Comparison of ENCODE assay signal across 35 cellular contexts in the genomic region with DNA sequence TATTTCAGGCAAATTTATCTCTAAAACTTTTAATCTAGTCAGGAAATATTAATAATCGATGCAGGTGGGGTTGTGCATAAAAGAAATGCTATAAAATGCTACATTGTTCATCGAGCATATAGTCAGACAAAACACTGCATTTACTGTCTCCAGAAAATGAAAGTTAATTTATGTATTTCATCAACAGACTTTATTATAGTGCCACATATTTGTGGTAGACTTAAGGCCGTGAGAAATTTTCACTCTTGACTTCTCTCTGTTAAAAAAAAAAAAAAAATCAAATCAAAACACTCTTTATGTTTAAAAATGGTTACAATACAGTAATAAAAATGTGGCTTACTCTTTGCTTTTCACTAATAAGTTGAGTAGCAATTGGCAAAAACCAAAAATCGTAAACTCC.
"Had no signal": no experiment of that assay in that cellular context is flagged by ENCODE, and none has a peak within 500 bp of the region (broad histone marks: within the 10 kb centered on the region; RNA-seq: fewer than 3 reads in every experiment).

No MANE protein-coding gene starts in this region.

- DNase-seq: activated CD4-positive, alpha-beta T cell treated with anti-CD3 and anti-CD28 coated beads for 48 hours; activated CD4-positive, alpha-beta T cell treated with anti-CD3 and anti-CD28 coated beads, Interleukin-2, amount 50 U/mL, for 48 hours; activated CD8-positive, alpha-beta memory T cell treated with anti-CD3 and anti-CD28 coated beads for 24 hours; activated effector memory CD4-positive, alpha-beta T cell treated with anti-CD3 and anti-CD28 coated beads, Interleukin-2, amount 50 U/mL, for 16 hours; activated naive CD4-positive, alpha-beta T cell treated with anti-CD3 and anti-CD28 coated beads for 36 hours; activated naive CD8-positive, alpha-beta T cell treated with anti-CD3 and anti-CD28 coated beads for 36 hours; adrenal gland; aorta; cerebellar nuclear complex; cortex of kidney; effector memory CD8-positive, alpha-beta T cell; gastrocnemius medialis; glutamatergic neuron; immature natural killer cell; midbrain; naive thymus-derived CD8-positive, alpha-beta T cell; nucleus accumbens; stimulated activated CD4-positive, alpha-beta T cell treated with anti-CD3 and anti-CD28 coated beads, Interleukin-15, amount 100 ng/mL, for 24 hours; stimulated activated CD4-positive, alpha-beta T cell treated with anti-CD3 and anti-CD28 coated beads, Interleukin-2, amount 100 ng/mL, for 24 hours; stimulated activated naive B cell treated with anti-CD40 and anti-IgM and Interleukin-4, amounts not matched to agents 10 μg/mL and 1 μg/mL and 100 μg/mL, for 72 hours; stomach; T-helper 17 cell; T1000; thyroid gland; upper lobe of left lung; WERI-Rb-1 had no signal

- H3K27ac ChIP-seq: adrenal gland, cardiac muscle cell, gastrocnemius medialis, hepatocyte, right atrium auricular region, stomach, thyroid gland, upper lobe of left lung, WERI-Rb-1 had no signal

- H2AFZ ChIP-seq: hepatocyte had no signal

- H3K36me3 Mint-ChIP-seq: activated naive CD8-positive, alpha-beta T cell treated with anti-CD3 and anti-CD28 coated beads for 36 hours; immature natural killer cell; memory B cell; naive thymus-derived CD8-positive, alpha-beta T cell; stimulated activated naive B cell treated with anti-CD40 and anti-IgM and Interleukin-4, amounts not matched to agents 10 μg/mL and 1 μg/mL and 100 μg/mL, for 72 hours had no signal

- H3K4me1 ChIP-seq: stomach had no signal

- H3K4me1 Mint-ChIP-seq: activated naive CD8-positive, alpha-beta T cell treated with anti-CD3 and anti-CD28 coated beads for 36 hours; memory B cell; naive thymus-derived CD8-positive, alpha-beta T cell; stimulated activated naive B cell treated with anti-CD40 and anti-IgM and Interleukin-4, amounts not matched to agents 10 μg/mL and 1 μg/mL and 100 μg/mL, for 72 hours; T-helper 17 cell had no signal

- ATAC-seq: activated CD4-positive, CD25-positive, alpha-beta regulatory T cell treated with anti-CD3 and anti-CD28 coated beads, Interleukin-2, amount 50 U/mL, for 24 hours; effector memory CD8-positive, alpha-beta T cell; gastrocnemius medialis; naive thymus-derived CD8-positive, alpha-beta T cell; stimulated activated naive B cell treated with anti-CD40 and anti-IgM and Interleukin-4, amounts not matched to agents 10 μg/mL and 1 μg/mL and 100 μg/mL, for 72 hours; T-helper 17 cell had no signal

- H3K9me3 ChIP-seq: adrenal gland, gastrocnemius medialis, right atrium auricular region, stomach, thyroid gland, upper lobe of left lung had no signal

- H3K4me2 ChIP-seq: hepatocyte had no signal

- H3K27me3 ChIP-seq: adrenal gland, cardiac muscle cell, gastrocnemius medialis, hepatocyte, right atrium auricular region, stomach, thyroid gland, upper lobe of left lung had no signal

- H3K27ac Mint-ChIP-seq: activated naive CD4-positive, alpha-beta T cell treated with anti-CD3 and anti-CD28 coated beads for 36 hours; activated naive CD8-positive, alpha-beta T cell treated with anti-CD3 and anti-CD28 coated beads for 36 hours; activated T-helper 1 cell treated with anti-CD3 and anti-CD28 coated beads, Interleukin-12 subunit alpha, Interleukin-12 subunit beta, Interleukin-2, Interleukin-4 antibody, amounts not matched to agents 30 ng/mL and 10 ng/mL and 1 ng/mL, durations not matched to agents 14 hours and 24 hours and 36 hours; brain; effector memory CD8-positive, alpha-beta T cell; immature natural killer cell; memory B cell; naive thymus-derived CD8-positive, alpha-beta T cell; stimulated activated naive B cell treated with anti-CD40 and anti-IgM and Interleukin-4, amounts not matched to agents 10 μg/mL and 1 μg/mL and 100 μg/mL, for 72 hours; T-helper 17 cell had no signal

- H3K9me3 Mint-ChIP-seq: activated naive CD4-positive, alpha-beta T cell treated with anti-CD3 and anti-CD28 coated beads for 36 hours; activated naive CD8-positive, alpha-beta T cell treated with anti-CD3 and anti-CD28 coated beads for 36 hours; activated T-helper 1 cell treated with anti-CD3 and anti-CD28 coated beads, Interleukin-12 subunit alpha, Interleukin-12 subunit beta, Interleukin-2, Interleukin-4 antibody, amounts not matched to agents 30 ng/mL and 10 ng/mL and 1 ng/mL, durations not matched to agents 14 hours and 24 hours and 36 hours; effector memory CD8-positive, alpha-beta T cell; stimulated activated naive B cell treated with anti-CD40 and anti-IgM and Interleukin-4, amounts not matched to agents 10 μg/mL and 1 μg/mL and 100 μg/mL, for 72 hours had no signal

- H3K27me3 Mint-ChIP-seq: brain; effector memory CD8-positive, alpha-beta T cell; memory B cell; stimulated activated naive B cell treated with anti-CD40 and anti-IgM and Interleukin-4, amounts not matched to agents 10 μg/mL and 1 μg/mL and 100 μg/mL, for 72 hours; T-helper 17 cell had no signal

- H3K4me3 Mint-ChIP-seq: activated naive CD4-positive, alpha-beta T cell treated with anti-CD3 and anti-CD28 coated beads for 36 hours; activated naive CD8-positive, alpha-beta T cell treated with anti-CD3 and anti-CD28 coated beads for 36 hours; activated T-helper 1 cell treated with anti-CD3 and anti-CD28 coated beads, Interleukin-12 subunit alpha, Interleukin-12 subunit beta, Interleukin-2, Interleukin-4 antibody, amounts not matched to agents 30 ng/mL and 10 ng/mL and 1 ng/mL, durations not matched to agents 14 hours and 24 hours and 36 hours; brain; effector memory CD8-positive, alpha-beta T cell; immature natural killer cell; memory B cell; naive thymus-derived CD8-positive, alpha-beta T cell; neural crest cell; stimulated activated naive B cell treated with anti-CD40 and anti-IgM and Interleukin-4, amounts not matched to agents 10 μg/mL and 1 μg/mL and 100 μg/mL, for 72 hours; T-helper 17 cell had no signal

- H3K4me3 ChIP-seq: adrenal gland, cardiac muscle cell, gastrocnemius medialis, hepatocyte, right atrium auricular region, stomach, thyroid gland, upper lobe of left lung had no signal

- H3K36me3 ChIP-seq: adrenal gland, cardiac muscle cell, gastrocnemius medialis, right atrium auricular region, stomach, thyroid gland, upper lobe of left lung, WERI-Rb-1 had no signal

- FAIRE-seq: endothelial cell of umbilical vein had no signal
